8 cellular contexts compared by ENCODE assay signal in genomic region chr12:29164477-29165163, GRCh38. TPM values are rescaled to one million over a fixed set of nuclear protein-coding genes. Genes with fewer than 3 reads are reported as not detected.
A peak's percentile ranks its signal among the peaks of the same experiment; 100 is the strongest.
DNase-seq lines count a peak whose midpoint lies in the region; ATAC-seq and TF ChIP-seq lines count a peak whose summit lies in the region.

No MANE protein-coding gene starts in this region.

- TF ChIP-seq CTCF in endodermal cell (conservative IDR thresholded peaks at IDR 0.05) = no peak

- H3K36me3 ChIP-seq in endodermal cell (ENCODE audit: control insufficient read depth, insufficient read depth, low read length) = no peaks in the 10 kb centered on the region

- peak overlapping the region; percentile 8 for H3K27ac Mint-ChIP-seq in endodermal cell

- WGBS in endodermal cell (ENCODE audit: insufficient coverage in 1 of 2, insufficient read length in 1 of 2), 2 experiments = 93 to 100% methylated on average over 5 to 6 of the region's 6 CpGs

- ATAC-seq in HG02610 (IDR thresholded peaks at IDR 0.05; ENCODE audit: unreplicated experiment) = peak; percentile 100

- H3K4me3 Mint-ChIP-seq in endodermal cell = no peak overlapping the region

- no peaks in the 10 kb centered on the region for H3K4me1 ChIP-seq in endodermal cell (ENCODE audit: control insufficient read depth, insufficient read depth, low read length)

- H3K36me3 Mint-ChIP-seq in endodermal cell (ENCODE audit: low read depth) = peaks cover 41% of the 10 kb centered on the region

- no peaks in the 10 kb centered on the region for H3K27me3 Mint-ChIP-seq in endodermal cell (ENCODE audit: insufficient read depth)

- H3K9ac ChIP-seq in endodermal cell (ENCODE audit: extremely low read depth, low read length, poor library complexity, severe bottlenecking) = no peak overlapping the region

- H3K27me3 ChIP-seq in endodermal cell (ENCODE audit: control insufficient read depth, insufficient read depth, low read length, poor library complexity, severe bottlenecking) = no peaks in the 10 kb centered on the region

- no peak overlapping the region for H3K4me3 ChIP-seq in endodermal cell (ENCODE audit: low read length)

- peaks cover 35% of the 10 kb centered on the region for H3K4me1 Mint-ChIP-seq in endodermal cell

- peak; percentile 3 for DNase-seq in NCI-H2029 (lab: John Stamatoyannopoulos, UW)
- no peak for DNase-seq in NCI-H2029 treated with DMSO at 0.1 percent for 48 hours (lab: John Stamatoyannopoulos, UW)
- DNase-seq in NCI-H226 = peak; percentile 42
- no peak for DNase-seq in endodermal cell
- DNase-seq in pulmonary artery endothelial cell (ENCODE audit: low read depth, low spot score) = peak; percentile 60
- DNase-seq in NCI-H345 treated with DMSO at 0.1 percent for 48 hours (lab: John Stamatoyannopoulos, UW; ENCODE audit: unreplicated experiment) = no peak
- no peak for DNase-seq in NCI-H2107 treated with DMSO at 0.1 percent for 48 hours (lab: John Stamatoyannopoulos, UW; ENCODE audit: unreplicated experiment)

- peaks cover 24% of the 10 kb centered on the region for H3K9me3 Mint-ChIP-seq in endodermal cell

- H3K9me3 ChIP-seq in endodermal cell (ENCODE audit: control insufficient read depth, low read length) = peaks cover 23% of the 10 kb centered on the region

- H3K27ac ChIP-seq in endodermal cell (ENCODE audit: low read depth, low read length) = no peak overlapping the region

RNA-seq across cellular contexts. Expression of gene FAR2, which starts 15.5 kb away (rescaled TPM):
- 10 to 100 TPM; 42.5 to 96.7 TPM for total RNA-seq in endodermal cell
- 5.6 TPM for polyA plus RNA-seq in endodermal cell (2013, experiment 1 of 2)
- 5.5 TPM for polyA plus RNA-seq in endodermal cell (2013, experiment 2 of 2)
- total RNA-seq in pulmonary artery endothelial cell = 36.1 and 64.4 TPM in 2 replicates

Comparison
In these comparisons a context has a peak if more than half of its experiments do, and no peak if none do; other contexts are left out.
1. DNase-seq: peak in NCI-H2029 (single experiment), NCI-H226 (single experiment) and pulmonary artery endothelial cell (single experiment); none in NCI-H2029 treated with DMSO at 0.1 percent for 48 hours (single experiment), endodermal cell (single experiment), NCI-H345 treated with DMSO at 0.1 percent for 48 hours (single experiment) and NCI-H2107 treated with DMSO at 0.1 percent for 48 hours (single experiment).